Comparison of ENCODE assay signal across 15 cellular contexts in genomic region chr3:48047841-48048456, GRCh38. TPM values are rescaled to one million over a fixed set of nuclear protein-coding genes. Genes with fewer than 3 reads are reported as not detected.
A peak's percentile ranks its signal among the peaks of the same experiment; 100 is the strongest.
DNase-seq lines count a peak whose midpoint lies in the region; ATAC-seq and TF ChIP-seq lines count a peak whose summit lies in the region.
"Had no signal": no experiment of that assay in that cellular context is flagged by ENCODE, and none has a peak within 500 bp of the region (broad histone marks: within the 10 kb centered on the region; RNA-seq: fewer than 3 reads in every experiment).

No MANE protein-coding gene starts in this region.

- no peak overlapping the region for H2AFZ ChIP-seq in HCT116 (ENCODE audit: low read depth, low read length, poor library complexity, severe bottlenecking)

- no peak overlapping the region for H3K9ac ChIP-seq in HCT116 (ENCODE audit: low read length)
- H3K9ac ChIP-seq: BLaER1 had no signal

- no peaks in the 10 kb centered on the region for H3K27me3 ChIP-seq in HCT116 (ENCODE audit: insufficient read depth, low read length)
- no peaks in the 10 kb centered on the region for H3K27me3 ChIP-seq in RWPE2 (ENCODE audit: insufficient read depth, poor library complexity, severe bottlenecking)
- H3K27me3 ChIP-seq: BLaER1, tibial nerve had no signal

- H3K4me2 ChIP-seq in HCT116 (ENCODE audit: low read length): no peak overlapping the region
- H3K4me2 ChIP-seq: BLaER1 had no signal

- TF ChIP-seq CTCF in HCT116 (IDR thresholded peaks at IDR 0.05 in 2 of 3, conservative IDR thresholded peaks at IDR 0.05 in 1 of 3; ENCODE audit: borderline replicate concordance in 1 of 3, insufficient read depth in 1 of 3, low read depth in 2 of 3, low read length in 2 of 3) (no peak), RWPE2 (IDR thresholded peaks at IDR 0.05; ENCODE audit: poor library complexity, severe bottlenecking) (no peak), fibroblast of pulmonary artery (IDR thresholded peaks at IDR 0.05; ENCODE audit: low read length, missing control alignments) (no peak)

- no peaks in the 10 kb centered on the region for H3K9me3 ChIP-seq in HCT116 (ENCODE audit: control insufficient read depth in 1 of 2, insufficient read depth in 1 of 2, low read depth in 1 of 2, low read length in 2 of 2)
- H3K9me3 ChIP-seq in RWPE2 (ENCODE audit: severe bottlenecking): no peaks in the 10 kb centered on the region
- H3K9me3 ChIP-seq: tibial nerve had no signal

- CTCF ChIA-PET in HCT116 (lab: Charles Lee): no interaction called here

- no peak for TF ChIP-seq POLR2A in HCT116 (IDR thresholded peaks at IDR 0.05; ENCODE audit: borderline replicate concordance, extremely low read depth, insufficient read depth, insufficient read length)

- no peak overlapping the region for H3K27ac ChIP-seq in HCT116 (ENCODE audit: low read depth, low read length)
- no peak overlapping the region for H3K27ac ChIP-seq in RWPE2 (ENCODE audit: poor library complexity, severe bottlenecking)
- H3K27ac ChIP-seq: BLaER1, SK-N-MC had no signal

- RAD21 ChIA-PET in HCT116 (lab: Charles Lee; ENCODE audit: low non-redundant PET in 1 of 2, low total read pairs in 2 of 2, uncharacterized antibody in 2 of 2, unreplicated experiment in 2 of 2): no interaction called here

- TF ChIP-seq RAD21 in HCT116 (IDR thresholded peaks at IDR 0.05; ENCODE audit: low read depth): no peak

- H3K36me3 ChIP-seq in HCT116 (ENCODE audit: control insufficient read depth in 1 of 2, insufficient read depth in 2 of 2, low read length in 2 of 2) (no peaks in the 10 kb centered on the region; a peak in 1 of 4 replicates), RWPE2 (ENCODE audit: low read depth) (peaks cover 41% of the 10 kb centered on the region)

- peak; percentile 38; the same call in 1 of the 2 replicates for ATAC-seq in HCT116
- ATAC-seq in RWPE2 (ENCODE audit: low read depth): peak; percentile 74
- no peak for ATAC-seq in GM19397 (IDR thresholded peaks at IDR 0.05; ENCODE audit: unreplicated experiment)
- ATAC-seq: activated T-cell treated with anti-CD3 and anti-CD28 coated beads, Interleukin-2, amount 50 U/mL, for 72 hours; stimulated activated effector memory CD8-positive, alpha-beta T cell treated with anti-CD3 and anti-CD28 coated beads, Interleukin-12 subunit alpha, Interleukin-12 subunit beta, amount 100 ng/mL, for 72 hours had no signal

- no TSS peak for BruUV-seq in HCT116 (replicated peaks; lab: Mats Ljungman, UMichigan)

- no peaks in the 10 kb centered on the region for H3K9me2 ChIP-seq in HCT116 (ENCODE audit: insufficient read depth)

- peaks cover 7 to 11% of the 10 kb centered on the region in 2 experiments; a peak in 3 of 4 replicates for H3K4me1 ChIP-seq in HCT116 (ENCODE audit: control insufficient read depth in 1 of 2, insufficient read depth in 2 of 2, low read length in 2 of 2)
- peaks cover 3% of the 10 kb centered on the region for H3K4me1 ChIP-seq in RWPE2 (ENCODE audit: insufficient read depth, poor library complexity, severe bottlenecking)

- intact Hi-C loops in HCT116 (cut with micrococcal nuclease): no loop called here

- H3K79me2 ChIP-seq in HCT116 (ENCODE audit: insufficient read depth, low read length): peaks cover 79% of the 10 kb centered on the region

- DNase-seq in Daoy (ENCODE audit: low read depth) (peak; percentile 15), HCT116 (ENCODE audit: low read depth, low spot score) (no peak), RWPE2 (ENCODE audit: low spot score) (no peak), fibroblast of pulmonary artery (ENCODE audit: low read depth) (peak; percentile 53), NCI-H510A (lab: John Stamatoyannopoulos, UW) (no peak), D341Med (ENCODE audit: low spot score) (no peak), epidermal melanocyte (ENCODE audit: insufficient read length, low spot score) (no peak)
- DNase-seq: activated CD4-positive, alpha-beta memory T cell treated with anti-CD3 and anti-CD28 coated beads, Interleukin-2, amount 10 ng/mL, durations not matched to agents 7 days and 5 days; activated T-cell treated with anti-CD3 and anti-CD28 coated beads, Interleukin-2, amount 50 U/mL, for 72 hours; kidney glomerular epithelial cell had no signal

- POLR2A ChIA-PET in HCT116 (lab: Charles Lee): interaction anchor here (1.4 kb wide), 1 partner anchor 41 kb away, joined by 5 read pairs; no protein-coding TSS in a partner anchor

- peaks cover 10% of the 10 kb centered on the region; the same call in 1 of the 2 replicates for H4K20me1 ChIP-seq in HCT116 (ENCODE audit: insufficient read depth)

- no peak overlapping the region for H3K4me3 ChIP-seq in HCT116 (replicated peaks in 1 of 2; ENCODE audit: low read depth in 1 of 2, low read length in 2 of 2)
- H3K4me3 ChIP-seq in RWPE2 (ENCODE audit: severe bottlenecking): no peak overlapping the region
- H3K4me3 ChIP-seq in fibroblast of pulmonary artery (replicated peaks; ENCODE audit: low read depth, low read length): no peak overlapping the region
- H3K4me3 ChIP-seq: BLaER1, SK-N-MC, tibial nerve had no signal

TF ChIP-seq in HCT116, 20 proteins besides CTCF, POLR2A, EP300 and RAD21:
- TF ChIP-seq EGR1 (IDR thresholded peaks at IDR 0.05; ENCODE audit: low read depth) (no peak), SRF (IDR thresholded peaks at IDR 0.05; ENCODE audit: low read depth) (no peak), SP1 (IDR thresholded peaks at IDR 0.05; ENCODE audit: low read depth) (no peak), EZH2phosphoT487 (IDR thresholded peaks at IDR 0.05; ENCODE audit: borderline replicate concordance) (no peak), CEBPB (IDR thresholded peaks at IDR 0.05; ENCODE audit: low read depth) (no peak), CBX3 (IDR thresholded peaks at IDR 0.05; ENCODE audit: low read depth) (no peak), REST (IDR thresholded peaks at IDR 0.05; ENCODE audit: low read depth) (no peak), ZNF274 (IDR thresholded peaks at IDR 0.05; ENCODE audit: low read depth, low read length) (no peak), YY1 (IDR thresholded peaks at IDR 0.05; ENCODE audit: extremely low read depth, insufficient replicate concordance, low read depth, low read length) (no peak), FOSL1 (IDR thresholded peaks at IDR 0.05; ENCODE audit: low read depth) (no peak)

RNA-seq across cellular contexts. Expression of gene MAP4, which starts 31.7 kb away (rescaled TPM):
- total RNA-seq in Daoy (2014; rRNA removed; shearing (Covaris generic)): 27.7 and 30.6 TPM in 2 replicates
- total RNA-seq in HCT116 (2021; ENCODE audit: unreplicated experiment): 200 TPM
- polyA plus RNA-seq in HCT116 (2012): 120 and 128 TPM in 2 replicates

Comparison
In these comparisons a context has a peak if more than half of its experiments do, and no peak if none do; other contexts are left out.
1. DNase-seq: peak in Daoy (single experiment) and fibroblast of pulmonary artery (single experiment); none in HCT116 (single experiment), RWPE2 (single experiment), NCI-H510A (single experiment), D341Med (single experiment) and epidermal melanocyte (single experiment).